In genomic region chr14:90676859-90677258, GRCh38 we compare ENCODE assay signal across 15 cellular contexts.
A peak's percentile ranks its signal among the peaks of the same experiment; 100 is the strongest.
DNase-seq lines count a peak whose midpoint lies in the region; ATAC-seq and TF ChIP-seq lines count a peak whose summit lies in the region.
"Had no signal": no experiment of that assay in that cellular context is flagged by ENCODE, and none has a peak within 500 bp of the region (broad histone marks: within the 10 kb centered on the region; RNA-seq: fewer than 3 reads in every experiment).

No MANE protein-coding gene starts in this region.

- H3K4me3 ChIP-seq in epithelial cell of esophagus (ENCODE audit: low read length) (no peak overlapping the region), psoas muscle (no peak overlapping the region), suprapubic skin (no peak overlapping the region)

- no peak for ATAC-seq in CD4-positive, alpha-beta T cell (ENCODE audit: poor library complexity)
- no peak for ATAC-seq in T-cell (replicated peaks in 1 of 4)
- ATAC-seq in psoas muscle = no peak
- ATAC-seq in HG02973 (IDR thresholded peaks at IDR 0.05; ENCODE audit: unreplicated experiment) = no peak
- ATAC-seq in HG02571 (IDR thresholded peaks at IDR 0.05; ENCODE audit: unreplicated experiment) = no peak

- H3K27me3 Mint-ChIP-seq in CD4-positive, alpha-beta T cell = no peaks in the 10 kb centered on the region
- H3K27me3 Mint-ChIP-seq in T-cell = no peaks in the 10 kb centered on the region
- H3K27me3 Mint-ChIP-seq: activated CD4-positive, alpha-beta T cell treated with anti-CD3 and anti-CD28 coated beads, Interleukin-2, amount 10 ng/mL, durations not matched to agents 7 days and 5 days; CD4-positive, alpha-beta memory T cell; stimulated activated naive B cell treated with anti-CD40 and anti-IgM and Interleukin-4, amounts not matched to agents 10 μg/mL and 1 μg/mL and 100 μg/mL, for 72 hours had no signal

- H3K27ac ChIP-seq in CD4-positive, alpha-beta T cell (ENCODE audit: low read depth, low read length) = no peak overlapping the region
- H3K27ac ChIP-seq in psoas muscle (peak overlapping the region; percentile 93), suprapubic skin (no peak overlapping the region)
- H3K27ac ChIP-seq: parathyroid adenoma had no signal

- H3K27ac Mint-ChIP-seq in CD4-positive, alpha-beta T cell = peak overlapping the region; percentile 47
- H3K27ac Mint-ChIP-seq in T-cell = peak overlapping the region; percentile 10 to 86

- no peaks in the 10 kb centered on the region for H3K36me3 Mint-ChIP-seq in CD4-positive, alpha-beta T cell (ENCODE audit: low read depth)
- no peaks in the 10 kb centered on the region for H3K36me3 Mint-ChIP-seq in T-cell
- H3K36me3 Mint-ChIP-seq: CD4-positive, alpha-beta memory T cell; stimulated activated naive B cell treated with anti-CD40 and anti-IgM and Interleukin-4, amounts not matched to agents 10 μg/mL and 1 μg/mL and 100 μg/mL, for 72 hours had no signal

- no peak for TF ChIP-seq POLR2A in suprapubic skin (IDR thresholded peaks at IDR 0.05)

- no peaks in the 10 kb centered on the region for H3K9me3 Mint-ChIP-seq in CD4-positive, alpha-beta T cell
- H3K9me3 Mint-ChIP-seq in T-cell = no peaks in the 10 kb centered on the region
- H3K9me3 Mint-ChIP-seq: activated CD4-positive, alpha-beta T cell treated with anti-CD3 and anti-CD28 coated beads, Interleukin-2, amount 10 ng/mL, durations not matched to agents 7 days and 5 days; CD4-positive, alpha-beta memory T cell; stimulated activated naive B cell treated with anti-CD40 and anti-IgM and Interleukin-4, amounts not matched to agents 10 μg/mL and 1 μg/mL and 100 μg/mL, for 72 hours had no signal

- CTCF ChIA-PET in CD4-positive, alpha-beta T cell (lab: Charles Lee) = no interaction called here
- CTCF ChIA-PET in T-cell (lab: Charles Lee) = no interaction called here

- TF ChIP-seq EP300 in suprapubic skin (IDR thresholded peaks at IDR 0.05) = no peak

- TF ChIP-seq CTCF in CD4-positive, alpha-beta T cell (IDR thresholded peaks at IDR 0.05) = no peak
- no peak for TF ChIP-seq CTCF in epithelial cell of esophagus (IDR thresholded peaks at IDR 0.05; ENCODE audit: insufficient read depth, low read depth, low read length, missing control alignments)
- no peak for TF ChIP-seq CTCF in psoas muscle (IDR thresholded peaks at IDR 0.05)
- TF ChIP-seq CTCF in suprapubic skin (IDR thresholded peaks at IDR 0.05) = no peak

- POLR2A ChIA-PET in CD4-positive, alpha-beta T cell (lab: Charles Lee) = no interaction called here
- POLR2A ChIA-PET in T-cell (lab: Charles Lee) = no interaction called here

- H3K4me1 ChIP-seq in psoas muscle = peaks cover 66% of the 10 kb centered on the region
- peaks cover 22% of the 10 kb centered on the region for H3K4me1 ChIP-seq in suprapubic skin
- H3K4me1 ChIP-seq: parathyroid adenoma had no signal

- no peaks in the 10 kb centered on the region for H3K27me3 ChIP-seq in CD4-positive, alpha-beta T cell (ENCODE audit: control insufficient read depth, insufficient read depth, low read length)
- H3K27me3 ChIP-seq in psoas muscle (ENCODE audit: insufficient read depth in 3 of 3, low read length in 2 of 3) (no peaks in the 10 kb centered on the region), suprapubic skin (no peaks in the 10 kb centered on the region)

- intact Hi-C loops in CD4-positive, alpha-beta T cell (cut with DNase I, micrococcal nuclease) = no loop called here
- intact Hi-C loops in psoas muscle (cut with DNase I) = loop anchor here in 1 of 2 donors (5.0 kb wide), 1 partner anchor 50 kb away; no protein-coding TSS in a partner anchor

- H3K36me3 ChIP-seq in psoas muscle (ENCODE audit: insufficient read depth in 1 of 2, low read depth in 1 of 2) (peaks cover 0 to under 1% of the 10 kb centered on the region in 2 donors), suprapubic skin (peaks cover 10% of the 10 kb centered on the region)

- peaks cover 14% of the 10 kb centered on the region for H3K4me1 Mint-ChIP-seq in CD4-positive, alpha-beta T cell (ENCODE audit: low read depth)
- H3K4me1 Mint-ChIP-seq in T-cell = peaks cover 28 to 41% (median 37%) of the 10 kb centered on the region in 3 donors

- no peaks in the 10 kb centered on the region for H3K9me3 ChIP-seq in CD4-positive, alpha-beta T cell (ENCODE audit: control insufficient read depth, low read length)
- no peaks in the 10 kb centered on the region for H3K9me3 ChIP-seq in psoas muscle
- no peaks in the 10 kb centered on the region for H3K9me3 ChIP-seq in suprapubic skin

- no peak overlapping the region for H3K4me3 Mint-ChIP-seq in CD4-positive, alpha-beta T cell
- H3K4me3 Mint-ChIP-seq in T-cell = peak overlapping the region in 1 of 3 donors; percentile 52
- H3K4me3 Mint-ChIP-seq: activated CD4-positive, alpha-beta T cell treated with anti-CD3 and anti-CD28 coated beads, Interleukin-2, amount 10 ng/mL, durations not matched to agents 7 days and 5 days had no signal

- WGBS in psoas muscle, 3 donors = 84 to 89% (median 87%) methylated on average over 7 of the region's 7 CpGs
- 77% methylated on average over 7 of the region's 7 CpGs for WGBS in suprapubic skin

- no peak for DNase-seq in CD4-positive, alpha-beta T cell
- no peak for DNase-seq in T-cell
- peak; percentile 44 for DNase-seq in epithelial cell of esophagus (ENCODE audit: low read depth)
- DNase-seq in psoas muscle = no peak
- no peak for DNase-seq in T-helper 9 cell
- DNase-seq in suprapubic skin (ENCODE audit: low spot score in 2 of 2) = no peak
- DNase-seq: activated CD4-positive, alpha-beta T cell treated with anti-CD3 and anti-CD28 coated beads, Interleukin-2, amount 10 ng/mL, durations not matched to agents 7 days and 5 days; CD4-positive, alpha-beta memory T cell; effector CD4-positive, alpha-beta T cell; GDM1; stimulated activated CD4-positive, alpha-beta T cell treated with anti-CD3 and anti-CD28 coated beads, Interleukin-1b, Interleukin-23, amount 100 ng/mL, for 48 hours; stimulated activated naive B cell treated with anti-CD40 and anti-IgM and Interleukin-4, amounts not matched to agents 10 μg/mL and 1 μg/mL and 100 μg/mL, for 72 hours had no signal
